ENCODE assay signal across 27 cellular contexts in the genomic region with DNA sequence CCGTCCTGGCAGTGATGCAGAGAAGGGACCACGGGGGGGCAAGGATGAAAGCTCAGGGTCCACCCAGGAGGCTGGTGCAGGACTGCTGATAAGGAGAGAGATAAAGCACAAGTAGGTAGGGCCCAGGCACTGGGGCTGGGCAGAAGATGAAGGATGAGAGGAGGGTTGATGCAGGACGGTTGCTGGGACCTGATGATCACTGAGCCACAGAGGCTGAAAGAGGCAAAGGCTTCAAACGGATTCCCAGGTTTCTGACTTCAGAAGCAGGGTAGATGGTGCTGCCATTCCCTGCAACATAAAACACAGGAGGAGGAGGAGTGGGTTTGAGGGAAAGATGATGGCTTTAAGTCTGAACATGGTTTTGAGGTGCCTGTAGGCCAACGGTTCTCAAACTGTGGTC.
"Had no signal": no experiment of that assay in that cellular context is flagged by ENCODE, and none has a peak within 500 bp of the region (broad histone marks: within the 10 kb centered on the region; RNA-seq: fewer than 3 reads in every experiment).

No MANE protein-coding gene starts in this region.

- H3K27ac Mint-ChIP-seq: naive thymus-derived CD4-positive, alpha-beta T cell; progenitor cell of endocrine pancreas; stimulated activated effector memory CD8-positive, alpha-beta T cell treated with anti-CD3 and anti-CD28 coated beads, Interleukin-12 subunit alpha, Interleukin-12 subunit beta, amount 100 ng/mL, for 72 hours had no signal

- H3K36me3 ChIP-seq: left lung, lower lobe of right lung, ovary, spleen, stomach, thyroid gland, transverse colon, upper lobe of left lung had no signal

- FAIRE-seq: kidney, small intestine, urothelium cell line had no signal

- H3K27me3 ChIP-seq: left lung, ovary, spleen, stomach, testis, thyroid gland, transverse colon, upper lobe of left lung had no signal

- H3K4me3 ChIP-seq: left lung, lower lobe of right lung, mucosa of descending colon, ovary, spleen, stomach, testis, thyroid gland, transverse colon, upper lobe of left lung had no signal

- ATAC-seq: left colon; left lung; lower lobe of right lung; mucosa of descending colon; naive thymus-derived CD4-positive, alpha-beta T cell; natural killer cell treated with Interleukin-12 subunit alpha and Interleukin-12 subunit beta and Interleukin-15 and Interleukin-18, amount 100 ng/mL, for 72 hours; right cardiac atrium; sciatic nerve; stimulated activated effector memory CD8-positive, alpha-beta T cell treated with anti-CD3 and anti-CD28 coated beads, Interleukin-12 subunit alpha, Interleukin-12 subunit beta, amount 100 ng/mL, for 72 hours had no signal

- H3K4me3 Mint-ChIP-seq: naive thymus-derived CD4-positive, alpha-beta T cell; natural killer cell treated with Interleukin-12 subunit alpha and Interleukin-12 subunit beta and Interleukin-15 and Interleukin-18, amount 100 ng/mL, for 72 hours; stimulated activated effector memory CD8-positive, alpha-beta T cell treated with anti-CD3 and anti-CD28 coated beads, Interleukin-12 subunit alpha, Interleukin-12 subunit beta, amount 100 ng/mL, for 72 hours had no signal

- H3K36me3 Mint-ChIP-seq: naive thymus-derived CD4-positive, alpha-beta T cell; natural killer cell treated with Interleukin-12 subunit alpha and Interleukin-12 subunit beta and Interleukin-15 and Interleukin-18, amount 100 ng/mL, for 72 hours; stimulated activated effector memory CD8-positive, alpha-beta T cell treated with anti-CD3 and anti-CD28 coated beads, Interleukin-12 subunit alpha, Interleukin-12 subunit beta, amount 100 ng/mL, for 72 hours had no signal

- H3K9me3 Mint-ChIP-seq: natural killer cell treated with Interleukin-12 subunit alpha and Interleukin-12 subunit beta and Interleukin-15 and Interleukin-18, amount 100 ng/mL, for 72 hours; stimulated activated effector memory CD8-positive, alpha-beta T cell treated with anti-CD3 and anti-CD28 coated beads, Interleukin-12 subunit alpha, Interleukin-12 subunit beta, amount 100 ng/mL, for 72 hours had no signal

- DNase-seq: head of caudate nucleus; hippocampal formation; kidney; left colon; left lung; lower lobe of right lung; mammary epithelial cell; midbrain; mucosa of descending colon; naive thymus-derived CD4-positive, alpha-beta T cell; nucleus accumbens; ovary; right cardiac atrium; small intestine; spleen; stimulated activated CD4-positive, alpha-beta T cell treated with anti-CD3 and anti-CD28 coated beads, Interleukin-4, amount 100 ng/mL, for 24 hours; stimulated activated naive CD4-positive, alpha-beta T cell; stomach; testis; thyroid gland; transverse colon; upper lobe of left lung had no signal
